26 cellular contexts compared by ENCODE assay signal in genomic region chr3:50182533-50183099, GRCh38. TPM values are rescaled to one million over a fixed set of nuclear protein-coding genes. Genes with fewer than 3 reads are reported as not detected.
"Had no signal": no experiment of that assay in that cellular context is flagged by ENCODE, and none has a peak within 500 bp of the region (broad histone marks: within the 10 kb centered on the region; RNA-seq: fewer than 3 reads in every experiment).

No MANE protein-coding gene starts in this region.

- H3K4me1 ChIP-seq: gastroesophageal sphincter, left ventricle myocardium inferior, lower lobe of right lung, psoas muscle, testis had no signal

- H3K36me3 ChIP-seq: neutrophil, tibial nerve had no signal

- H3K27ac ChIP-seq: dorsolateral prefrontal cortex, gastroesophageal sphincter, left ventricle myocardium inferior, lower lobe of right lung, neutrophil, psoas muscle, testis, tibial nerve had no signal

- H3K4me1 Mint-ChIP-seq: central memory CD8-positive, alpha-beta T cell; immature natural killer cell; memory B cell; stimulated activated memory B cell treated with anti-CD40 and anti-IgM and Interleukin-4, amounts not matched to agents 10 μg/mL and 1 μg/mL and 100 μg/mL, for 72 hours had no signal

- H3K27ac Mint-ChIP-seq: immature natural killer cell; memory B cell; natural killer cell treated with Interleukin-12 subunit alpha and Interleukin-12 subunit beta and Interleukin-15 and Interleukin-18, amount 100 ng/mL, for 72 hours; stimulated activated memory B cell treated with anti-CD40 and anti-IgM and Interleukin-4, amounts not matched to agents 10 μg/mL and 1 μg/mL and 100 μg/mL, for 72 hours; stimulated activated naive CD8-positive, alpha-beta T cell treated with anti-CD3 and anti-CD28 coated beads, Interleukin-15, Interleukin-2, amounts not matched to agents 100 ng/mL and 50 ng/mL, for 24 hours had no signal

- H3K27me3 Mint-ChIP-seq: natural killer cell treated with Interleukin-12 subunit alpha and Interleukin-12 subunit beta and Interleukin-15 and Interleukin-18, amount 100 ng/mL, for 72 hours; stimulated activated naive CD8-positive, alpha-beta T cell treated with anti-CD3 and anti-CD28 coated beads, Interleukin-15, Interleukin-2, amounts not matched to agents 100 ng/mL and 50 ng/mL, for 24 hours had no signal

- H3K4me3 ChIP-seq: dorsolateral prefrontal cortex, esophagus squamous epithelium, gastroesophageal sphincter, left ventricle myocardium inferior, lower lobe of right lung, psoas muscle, testis, tibial nerve had no signal

- H3K9me3 ChIP-seq: esophagus squamous epithelium, gastroesophageal sphincter, left ventricle myocardium inferior, lower lobe of right lung, neutrophil, psoas muscle, testis, tibial nerve had no signal

- H3K27me3 ChIP-seq: dorsolateral prefrontal cortex, esophagus squamous epithelium, gastroesophageal sphincter, neutrophil, testis, tibial nerve had no signal

- H3K9me3 Mint-ChIP-seq: central memory CD8-positive, alpha-beta T cell; immature natural killer cell; memory B cell; natural killer cell treated with Interleukin-12 subunit alpha and Interleukin-12 subunit beta and Interleukin-15 and Interleukin-18, amount 100 ng/mL, for 72 hours; stimulated activated memory B cell treated with anti-CD40 and anti-IgM and Interleukin-4, amounts not matched to agents 10 μg/mL and 1 μg/mL and 100 μg/mL, for 72 hours; stimulated activated naive CD8-positive, alpha-beta T cell treated with anti-CD3 and anti-CD28 coated beads, Interleukin-15, Interleukin-2, amounts not matched to agents 100 ng/mL and 50 ng/mL, for 24 hours had no signal

- H3K4me3 Mint-ChIP-seq: central memory CD8-positive, alpha-beta T cell; immature natural killer cell; memory B cell; natural killer cell treated with Interleukin-12 subunit alpha and Interleukin-12 subunit beta and Interleukin-15 and Interleukin-18, amount 100 ng/mL, for 72 hours; stimulated activated memory B cell treated with anti-CD40 and anti-IgM and Interleukin-4, amounts not matched to agents 10 μg/mL and 1 μg/mL and 100 μg/mL, for 72 hours; stimulated activated naive CD8-positive, alpha-beta T cell treated with anti-CD3 and anti-CD28 coated beads, Interleukin-15, Interleukin-2, amounts not matched to agents 100 ng/mL and 50 ng/mL, for 24 hours had no signal

- DNase-seq: cortex of kidney; dorsolateral prefrontal cortex; effector CD8-positive, alpha-beta T cell; esophagus squamous epithelium; foreskin fibroblast; glutamatergic neuron; immature natural killer cell; left cardiac atrium; left ventricle myocardium inferior; lower lobe of right lung; midbrain; psoas muscle; stimulated activated CD4-positive, alpha-beta T cell treated with anti-CD3 and anti-CD28 coated beads, Interleukin-4, amount 100 ng/mL, for 1 hour; testis had no signal

- H3K36me3 Mint-ChIP-seq: immature natural killer cell; memory B cell; natural killer cell treated with Interleukin-12 subunit alpha and Interleukin-12 subunit beta and Interleukin-15 and Interleukin-18, amount 100 ng/mL, for 72 hours; stimulated activated memory B cell treated with anti-CD40 and anti-IgM and Interleukin-4, amounts not matched to agents 10 μg/mL and 1 μg/mL and 100 μg/mL, for 72 hours had no signal

- FAIRE-seq: keratinocyte had no signal

- ATAC-seq: gastroesophageal sphincter; left cardiac atrium; lower lobe of right lung; natural killer cell treated with Interleukin-12 subunit alpha and Interleukin-12 subunit beta and Interleukin-15 and Interleukin-18, amount 100 ng/mL, for 72 hours; psoas muscle; stimulated activated memory B cell treated with anti-CD40 and anti-IgM and Interleukin-4, amounts not matched to agents 10 μg/mL and 1 μg/mL and 100 μg/mL, for 72 hours had no signal

RNA-seq across cellular contexts. Expression of gene GNAT1, which starts 8.8 kb away (rescaled TPM):
- total RNA-seq: epithelial cell of proximal tubule; esophagus squamous epithelium; gastroesophageal sphincter; left cardiac atrium; left ventricle myocardium inferior; lower lobe of right lung; natural killer cell treated with Interleukin-12 subunit alpha and Interleukin-12 subunit beta and Interleukin-15 and Interleukin-18, amount 100 ng/mL, for 72 hours; osteoblast; psoas muscle; tibial nerve; ureter had no signal
- polyA plus RNA-seq: immature natural killer cell, psoas muscle had no signal

RNA-seq across cellular contexts. Expression of gene SLC38A3, which starts 22.5 kb away (rescaled TPM):
- total RNA-seq: epithelial cell of proximal tubule; esophagus squamous epithelium; lower lobe of right lung; natural killer cell treated with Interleukin-12 subunit alpha and Interleukin-12 subunit beta and Interleukin-15 and Interleukin-18, amount 100 ng/mL, for 72 hours had no signal
- polyA plus RNA-seq: immature natural killer cell, keratinocyte had no signal

RNA-seq across cellular contexts. Expression of gene SEMA3F, which starts 27.5 kb away (rescaled TPM):
- polyA plus RNA-seq: immature natural killer cell had no signal
